ENCODE assay signal across 8 cellular contexts in the genomic region with DNA sequence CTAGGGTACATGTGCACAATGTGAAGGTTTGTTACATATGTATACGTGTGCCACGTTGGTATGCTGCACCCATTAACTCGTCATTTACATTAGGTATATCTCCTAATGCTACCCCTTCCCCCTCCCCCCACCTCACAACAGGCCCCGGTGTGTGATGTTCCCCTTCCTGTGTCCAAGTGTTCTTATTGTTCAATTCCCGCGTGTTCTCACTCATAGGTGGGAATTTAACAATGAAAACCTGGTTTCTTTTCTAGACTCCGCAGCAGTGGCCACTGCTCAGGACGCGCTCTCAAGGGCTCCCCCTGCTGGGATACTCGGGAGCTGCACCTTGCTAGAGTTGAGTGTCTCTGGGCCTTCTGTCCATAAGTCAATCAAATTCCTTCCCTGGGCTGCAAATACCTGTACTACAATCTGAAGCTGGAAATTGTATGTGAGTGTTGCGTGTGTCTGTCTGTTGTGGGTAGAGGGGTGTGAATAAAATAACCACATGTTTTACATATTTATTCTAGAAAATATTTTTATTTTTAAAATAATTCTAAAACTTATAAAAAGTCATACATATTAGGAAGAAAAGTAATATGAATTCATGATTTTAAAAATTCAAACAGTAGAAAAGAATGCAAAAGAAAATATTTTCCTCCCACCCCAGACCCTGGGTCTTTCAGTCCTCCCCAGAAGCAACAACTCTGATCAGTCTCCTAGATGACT. TPM values are rescaled to one million over a fixed set of nuclear protein-coding genes. Genes with fewer than 3 reads are reported as not detected.
DNase-seq lines count a peak whose midpoint lies in the region; ATAC-seq lines count a peak whose summit lies in the region.

No MANE protein-coding gene starts in this region.

- DNase-seq in COLO668 (lab: John Stamatoyannopoulos, UW; ENCODE audit: unreplicated experiment) (peak; percentile 84), NCI-H345 (lab: John Stamatoyannopoulos, UW) (peak; percentile 91), cerebellar cortex (ENCODE audit: low spot score) (peak; percentile 87), left colon (peak; percentile 74 to 93)
- peak; percentile 90 for DNase-seq in stimulated activated CD4-positive, alpha-beta T cell treated with anti-CD3 and anti-CD28 coated beads, Interleukin-1b, Interleukin-23, amount 100 ng/mL, for 48 hours

- intact Hi-C loops in left colon (cut with DNase I, micrococcal nuclease): loop anchor here in 1 of 2 donors (5.0 kb wide), 1 partner anchor 145 kb away; no protein-coding TSS in a partner anchor

- ATAC-seq in HG02642 (IDR thresholded peaks at IDR 0.05; ENCODE audit: poor library complexity, unreplicated experiment): peak; percentile 55
- ATAC-seq in activated CD4-positive, CD25-positive, alpha-beta regulatory T cell treated with anti-CD3 and anti-CD28 coated beads, Interleukin-2, amount 50 U/mL, for 24 hours: peak; percentile 93 to 94
- ATAC-seq in left colon: peak; percentile 87
- no peak for ATAC-seq in GM18870 (IDR thresholded peaks at IDR 0.05; ENCODE audit: unreplicated experiment)

RNA-seq across cellular contexts. Expression of a gene that starts 8.2 kb away (rescaled TPM):
- 10 to 100 TPM; 22.5 to 23.2 TPM for total RNA-seq in left colon

RNA-seq across cellular contexts. Expression of a gene that starts 9.2 kb away (rescaled TPM):
- total RNA-seq in left colon: under 1 TPM in 1 of 2 donors, not detected in 1; 0.47 TPM

RNA-seq across cellular contexts. Expression of a gene that starts 35.5 kb away (rescaled TPM):
- 10 to 100 TPM; 57.2 to 63.1 TPM for total RNA-seq in left colon
